ENCODE assay signal across 9 cellular contexts in genomic region chr16:54284319-54284930, GRCh38. TPM values are rescaled to one million over a fixed set of nuclear protein-coding genes. Genes with fewer than 3 reads are reported as not detected.
DNase-seq lines count a peak whose midpoint lies in the region; ATAC-seq and TF ChIP-seq lines count a peak whose summit lies in the region.
"Had no signal": no experiment of that assay in that cellular context is flagged by ENCODE, and none has a peak within 500 bp of the region (broad histone marks: within the 10 kb centered on the region; RNA-seq: fewer than 3 reads in every experiment).

No MANE protein-coding gene starts in this region.

- H3K27me3 ChIP-seq in parathyroid adenoma (ENCODE audit: control insufficient read depth, insufficient read depth, low read length) = no peaks in the 10 kb centered on the region

- peak overlapping the region; percentile 30 for H2AFZ ChIP-seq in parathyroid adenoma

- POLR2A ChIA-PET in activated CD4-positive, alpha-beta T cell treated with anti-CD3 and anti-CD28 coated beads, Interleukin-2, amount 10 ng/mL, durations not matched to agents 7 days and 5 days (lab: Charles Lee) = no interaction called here

- H3K27ac Mint-ChIP-seq in activated CD4-positive, alpha-beta T cell treated with anti-CD3 and anti-CD28 coated beads, Interleukin-2, amount 10 ng/mL, durations not matched to agents 7 days and 5 days = no peak overlapping the region

- H3K79me2 ChIP-seq in parathyroid adenoma = no peaks in the 10 kb centered on the region

- DNase-seq in Daoy (ENCODE audit: low read depth) (peak; percentile 31), NCI-H510A treated with DMSO at 0.1 percent for 48 hours (lab: John Stamatoyannopoulos, UW) (peak; percentile 30), fibroblast of pulmonary artery (ENCODE audit: low read depth) (no peak), HCEC 1CT (no peak), midbrain (lab: John Stamatoyannopoulos, UW) (no peak)
- no peak for DNase-seq in activated CD4-positive, alpha-beta T cell treated with anti-CD3 and anti-CD28 coated beads, Interleukin-2, amount 10 ng/mL, durations not matched to agents 7 days and 5 days
- DNase-seq: NCI-H226 had no signal

- no peak overlapping the region for H3K27ac ChIP-seq in parathyroid adenoma

- H3K9me3 ChIP-seq in parathyroid adenoma (ENCODE audit: control insufficient read depth, low read length) = no peaks in the 10 kb centered on the region

- TF ChIP-seq CTCF in fibroblast of pulmonary artery (IDR thresholded peaks at IDR 0.05; ENCODE audit: low read length, missing control alignments) = no peak
- TF ChIP-seq CTCF in parathyroid adenoma (IDR thresholded peaks at IDR 0.05) = no peak

- peaks cover 79% of the 10 kb centered on the region for H3K27me3 Mint-ChIP-seq in activated CD4-positive, alpha-beta T cell treated with anti-CD3 and anti-CD28 coated beads, Interleukin-2, amount 10 ng/mL, durations not matched to agents 7 days and 5 days

- no peaks in the 10 kb centered on the region for H3K36me3 ChIP-seq in parathyroid adenoma (ENCODE audit: control insufficient read depth, insufficient read depth, low read length)

- H3K4me3 ChIP-seq in fibroblast of pulmonary artery (replicated peaks; ENCODE audit: low read depth, low read length) = peak overlapping the region; percentile 69
- peak overlapping the region; percentile 60 for H3K4me3 ChIP-seq in parathyroid adenoma (ENCODE audit: low read depth, low read length)

- peaks cover 5% of the 10 kb centered on the region for H3K36me3 Mint-ChIP-seq in activated CD4-positive, alpha-beta T cell treated with anti-CD3 and anti-CD28 coated beads, Interleukin-2, amount 10 ng/mL, durations not matched to agents 7 days and 5 days (ENCODE audit: low read depth)

- H3K4me1 Mint-ChIP-seq in activated CD4-positive, alpha-beta T cell treated with anti-CD3 and anti-CD28 coated beads, Interleukin-2, amount 10 ng/mL, durations not matched to agents 7 days and 5 days = peaks cover 20% of the 10 kb centered on the region

- no peak for ATAC-seq in HG02588 (IDR thresholded peaks at IDR 0.05; ENCODE audit: unreplicated experiment)

- H3K4me3 Mint-ChIP-seq in activated CD4-positive, alpha-beta T cell treated with anti-CD3 and anti-CD28 coated beads, Interleukin-2, amount 10 ng/mL, durations not matched to agents 7 days and 5 days = no peak overlapping the region

- H3K9me3 Mint-ChIP-seq in activated CD4-positive, alpha-beta T cell treated with anti-CD3 and anti-CD28 coated beads, Interleukin-2, amount 10 ng/mL, durations not matched to agents 7 days and 5 days = no peaks in the 10 kb centered on the region

- no peak overlapping the region for H3K9ac ChIP-seq in parathyroid adenoma

- H3K4me2 ChIP-seq in parathyroid adenoma (ENCODE audit: low read length) = peak overlapping the region; percentile 81

- CTCF ChIA-PET in activated CD4-positive, alpha-beta T cell treated with anti-CD3 and anti-CD28 coated beads, Interleukin-2, amount 10 ng/mL, durations not matched to agents 7 days and 5 days (lab: Charles Lee) = interaction anchor here (0.7 to 0.9 kb wide), 2 partner anchors 14 to 646 kb away, joined by 3 to 4 read pairs; partner anchors contain the start of gene IRX5

- no peaks in the 10 kb centered on the region for H3K4me1 ChIP-seq in parathyroid adenoma

RNA-seq across cellular contexts. Expression of gene IRX3, which starts 2.2 kb away (rescaled TPM):
- total RNA-seq in Daoy (2014; rRNA removed; shearing (Covaris generic)) = 6.5 and 6.7 TPM in 2 replicates
- total RNA-seq in activated CD4-positive, alpha-beta T cell treated with anti-CD3 and anti-CD28 coated beads, Interleukin-2, amount 10 ng/mL, durations not matched to agents 7 days and 5 days = not detected

Comparison
In these comparisons a context has a peak if more than half of its experiments do, and no peak if none do; other contexts are left out.
1. DNase-seq: peak in Daoy (single experiment) and NCI-H510A treated with DMSO at 0.1 percent for 48 hours (single experiment); none in fibroblast of pulmonary artery (single experiment), HCEC 1CT (single experiment), activated CD4-positive, alpha-beta T cell treated with anti-CD3 and anti-CD28 coated beads, Interleukin-2, amount 10 ng/mL, durations not matched to agents 7 days and 5 days (single experiment) and midbrain (single experiment).